1 cellular context compared by ENCODE assay signal in genomic region chr4:145101091-145101490, GRCh38.
TF ChIP-seq lines count a peak whose summit lies in the region.

No MANE protein-coding gene starts in this region.

TF ChIP-seq in neural cell, 6 proteins besides CTCF, POLR2A, EP300 and RAD21:
- TF ChIP-seq TAF1 (IDR thresholded peaks at IDR 0.05; ENCODE audit: low read depth): no peak
- TF ChIP-seq SMC3 (conservative IDR thresholded peaks at IDR 0.05; ENCODE audit: poor library complexity): no peak
- no peak for TF ChIP-seq REST (IDR thresholded peaks at IDR 0.05; ENCODE audit: borderline replicate concordance)
- TF ChIP-seq POLR2AphosphoS5 (IDR thresholded peaks at IDR 0.05): no peak
- no peak for TF ChIP-seq MXI1 (conservative IDR thresholded peaks at IDR 0.05; ENCODE audit: poor library complexity, severe bottlenecking)
TF ChIP-seq in neural cell: peak in this region for 0.
